1 cellular context compared by ENCODE assay signal in the genomic region with DNA sequence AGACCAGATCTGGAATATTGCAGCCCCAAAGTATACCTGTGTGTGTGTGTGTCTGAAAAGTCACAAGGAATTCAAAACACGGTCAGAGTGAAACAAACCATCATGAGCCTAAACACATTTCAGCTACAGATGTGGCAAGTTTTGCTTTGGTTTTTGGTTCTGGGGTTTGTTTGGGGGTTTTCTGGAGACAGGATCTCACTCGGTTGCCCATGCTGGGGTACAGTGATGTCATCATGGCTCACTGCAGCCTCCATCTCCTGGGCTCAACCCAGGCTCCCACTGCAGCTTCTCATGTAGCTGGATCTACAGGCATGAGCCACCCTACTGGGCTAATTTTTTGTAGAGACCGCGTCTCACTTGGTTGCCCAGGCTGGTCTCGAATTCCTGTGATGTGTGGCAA.
TF ChIP-seq lines count a peak whose summit lies in the region.

No MANE protein-coding gene starts in this region.

TF ChIP-seq in K562, 482 proteins besides CTCF, POLR2A, EP300 and RAD21 (continued from another document):
- TF ChIP-seq ZNF324 (CRISPR knock-in tag; IDR thresholded peaks at IDR 0.05) (no peak), PRDM10 (IDR thresholded peaks at IDR 0.05; ENCODE audit: partially characterized antibody) (no peak), ESRRA (IDR thresholded peaks at IDR 0.05; ENCODE audit: borderline replicate concordance, low read depth) (no peak), CHD4 (IDR thresholded peaks at IDR 0.05; ENCODE audit: insufficient read depth, insufficient replicate concordance, low read depth, low read length, poor library complexity, severe bottlenecking) (no peak), ATF3 (IDR thresholded peaks at IDR 0.05) (peak; percentile 40; the same call in 1 of the 2 replicates), ATF3 (CRISPR knock-in tag; conservative IDR thresholded peaks at IDR 0.05) (no peak), ZNF592 (IDR thresholded peaks at IDR 0.05) (no peak)
